In the genomic region with DNA sequence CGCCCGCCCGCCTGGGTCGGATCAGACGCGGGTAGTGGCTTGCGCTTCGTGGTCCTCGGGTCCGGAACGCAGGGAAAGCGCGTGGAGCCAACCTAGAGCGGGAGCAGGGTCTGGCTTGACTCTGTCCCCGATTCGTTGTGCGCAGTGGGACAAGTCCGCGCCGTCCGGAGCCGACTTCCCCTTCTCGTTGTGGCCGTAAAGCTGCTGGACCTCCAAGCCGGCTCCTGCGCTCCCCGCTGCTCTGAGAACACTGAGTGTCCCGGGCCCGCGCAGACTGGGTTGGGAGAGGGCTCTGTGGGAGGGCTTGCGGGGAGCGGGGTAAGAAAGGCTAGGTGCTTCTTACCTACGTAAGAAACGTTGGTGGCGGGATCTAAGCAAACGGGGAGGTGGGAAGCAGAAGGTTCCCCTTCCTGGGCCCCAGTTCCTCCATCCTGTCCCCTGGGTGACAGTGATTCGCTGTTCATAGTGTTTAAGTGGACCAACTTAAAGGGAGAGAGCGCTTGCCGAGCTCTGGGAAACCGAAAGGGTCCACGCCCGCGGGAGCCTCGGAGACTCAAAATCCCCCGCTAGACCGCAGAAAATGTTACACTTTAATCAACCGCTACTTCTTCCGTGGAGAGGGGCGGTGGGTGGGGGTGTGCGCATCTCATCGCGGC, we compare ENCODE assay signal across 2 cellular contexts.
TF ChIP-seq lines count a peak whose summit lies in the region.

No MANE protein-coding gene starts in this region.

TF ChIP-seq in H1, 55 proteins besides CTCF, POLR2A, EP300 and RAD21 (continues in another document):
- TF ChIP-seq JUN (IDR thresholded peaks at IDR 0.05; ENCODE audit: low read depth, low read length): no peak
- no peak for TF ChIP-seq RFX5 (IDR thresholded peaks at IDR 0.05; ENCODE audit: borderline replicate concordance, low read depth, low read length)
- TF ChIP-seq HDAC6 (IDR thresholded peaks at IDR 0.05; ENCODE audit: low read depth, low read length): no peak
- no peak for TF ChIP-seq TAF7 (optimal IDR thresholded peaks at IDR 0.05; ENCODE audit: borderline replicate concordance, low read depth, low read length)
- TF ChIP-seq E2F6 (IDR thresholded peaks at IDR 0.05): peak; percentile 40; the same call in 1 of the 2 replicates
- TF ChIP-seq EZH2 (IDR thresholded peaks at IDR 0.05; ENCODE audit: low read depth, low read length, severe bottlenecking): peak; percentile 100
- no peak for TF ChIP-seq KDM4A (IDR thresholded peaks at IDR 0.05; ENCODE audit: low read depth, low read length, severe bottlenecking)
- no peak for TF ChIP-seq SIN3A (conservative IDR thresholded peaks at IDR 0.05 in 1 of 2, IDR thresholded peaks at IDR 0.05 in 1 of 2; ENCODE audit: low read depth in 1 of 2, low read length in 2 of 2)
- TF ChIP-seq CBX8 (IDR thresholded peaks at IDR 0.05; ENCODE audit: borderline replicate concordance, low read depth, low read length): peak; percentile 67; the same call in 1 of the 2 replicates
- peak; percentile 99 for TF ChIP-seq SUZ12 (IDR thresholded peaks at IDR 0.05; ENCODE audit: low read length)
- TF ChIP-seq SRF (IDR thresholded peaks at IDR 0.05; ENCODE audit: low read depth, low read length): no peak
- TF ChIP-seq SP4 (IDR thresholded peaks at IDR 0.05; ENCODE audit: low read length): no peak
- TF ChIP-seq POLR2AphosphoS5 (IDR thresholded peaks at IDR 0.05; ENCODE audit: low read depth, low read length): no peak
- no peak for TF ChIP-seq NANOG (IDR thresholded peaks at IDR 0.05; ENCODE audit: insufficient read depth, low read depth, low read length, poor library complexity, severe bottlenecking)
- no peak; the same call in 1 of the 2 replicates for TF ChIP-seq RBBP5 (IDR thresholded peaks at IDR 0.05; ENCODE audit: borderline replicate concordance, low read depth, low read length)
- no peak for TF ChIP-seq HDAC2 (IDR thresholded peaks at IDR 0.05; ENCODE audit: borderline replicate concordance in 1 of 2, low read depth in 2 of 2, low read length in 2 of 2)
- peak; percentile 91 for TF ChIP-seq RNF2 (IDR thresholded peaks at IDR 0.05; ENCODE audit: borderline replicate concordance, low read depth, low read length, missing control alignments, poor library complexity, severe bottlenecking)
- TF ChIP-seq MAX (IDR thresholded peaks at IDR 0.05): peak; percentile 37; the same call in 1 of the 2 replicates
- no peak for TF ChIP-seq PHF8 (conservative IDR thresholded peaks at IDR 0.05; ENCODE audit: low read depth, low read length)
- TF ChIP-seq GABPA (IDR thresholded peaks at IDR 0.05; ENCODE audit: borderline replicate concordance, insufficient read depth, low read length): 0 out of 2 replicates have a peak, but pooled peaks have one; percentile 32
- TF ChIP-seq CREB1 (IDR thresholded peaks at IDR 0.05): no peak
- TF ChIP-seq BCL11A (IDR thresholded peaks at IDR 0.05; ENCODE audit: low read depth in 2 of 2, low read length in 2 of 2): no peak
- no peak for TF ChIP-seq ZNF274 (IDR thresholded peaks at IDR 0.05; ENCODE audit: borderline replicate concordance, extremely low read depth, low read length)

TF ChIP-seq in GM12891, 5 proteins besides CTCF, POLR2A, EP300 and RAD21:
- TF ChIP-seq POLR2AphosphoS5 (IDR thresholded peaks at IDR 0.05; ENCODE audit: low read depth, low read length): no peak
- no peak for TF ChIP-seq TAF1 (IDR thresholded peaks at IDR 0.05; ENCODE audit: low read depth, low read length)
- TF ChIP-seq PAX5 (IDR thresholded peaks at IDR 0.05; ENCODE audit: insufficient read depth, low read length, severe bottlenecking): no peak
- TF ChIP-seq SPI1 (IDR thresholded peaks at IDR 0.05; ENCODE audit: low read depth, low read length): no peak
- no peak for TF ChIP-seq POU2F2 (IDR thresholded peaks at IDR 0.05; ENCODE audit: low read depth, low read length)
